Comparison of ENCODE assay signal across 18 cellular contexts in the genomic region with DNA sequence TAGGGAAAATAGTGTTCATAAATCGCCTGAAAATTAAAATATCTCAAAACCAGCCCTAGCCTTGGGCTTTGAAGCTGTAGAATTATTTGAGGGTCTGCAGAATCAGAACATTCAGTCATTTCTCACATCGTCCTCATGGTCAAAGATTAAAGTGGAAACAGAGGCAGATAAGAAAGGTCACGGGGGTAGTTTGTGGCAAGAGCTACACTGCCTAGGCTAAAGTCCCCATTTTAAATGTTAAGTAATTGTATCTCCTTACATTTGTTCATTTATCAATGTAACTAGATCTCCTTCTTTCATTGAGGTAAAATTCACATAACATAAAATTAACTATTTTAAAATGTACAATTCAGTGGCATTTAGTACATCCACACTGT.
"Had no signal": no experiment of that assay in that cellular context is flagged by ENCODE, and none has a peak within 500 bp of the region (broad histone marks: within the 10 kb centered on the region; RNA-seq: fewer than 3 reads in every experiment).

No MANE protein-coding gene starts in this region.

- H3K4me3 ChIP-seq: adrenal gland, cardiac muscle cell, spleen, testis had no signal

- H3K27me3 ChIP-seq: adrenal gland, spleen, testis had no signal

- H3K9me3 Mint-ChIP-seq: activated B cell treated with CpG ODN at 0.5 μM for 24 hours; activated CD4-positive, alpha-beta T cell treated with anti-CD3 and anti-CD28 coated beads, Interleukin-2, amount 10 ng/mL, durations not matched to agents 24 days and 14 days; activated naive CD4-positive, alpha-beta T cell treated with anti-CD3 and anti-CD28 coated beads, Interleukin-2, amount 50 U/mL, for 24 hours; nephron; stimulated activated naive CD8-positive, alpha-beta T cell treated with anti-CD3 and anti-CD28 coated beads, Interleukin-15, amount 100 ng/mL, for 72 hours had no signal

- H3K27ac Mint-ChIP-seq: activated B cell treated with CpG ODN at 0.5 μM for 24 hours; activated CD4-positive, alpha-beta T cell treated with anti-CD3 and anti-CD28 coated beads, Interleukin-2, amount 10 ng/mL, durations not matched to agents 24 days and 14 days; activated CD8-positive, alpha-beta T cell treated with anti-CD3 and anti-CD28 coated beads, Interleukin-2, amount 10 ng/mL, durations not matched to agents 7 days and 5 days; activated naive CD4-positive, alpha-beta T cell treated with anti-CD3 and anti-CD28 coated beads, Interleukin-2, amount 50 U/mL, for 24 hours; stimulated activated naive CD8-positive, alpha-beta T cell treated with anti-CD3 and anti-CD28 coated beads, Interleukin-15, amount 100 ng/mL, for 72 hours had no signal

- H3K36me3 ChIP-seq: adrenal gland, cardiac muscle cell, spleen had no signal

- H3K27me3 Mint-ChIP-seq: activated CD4-positive, alpha-beta T cell treated with anti-CD3 and anti-CD28 coated beads, Interleukin-2, amount 10 ng/mL, durations not matched to agents 24 days and 14 days had no signal

- ATAC-seq: activated CD8-positive, alpha-beta T cell treated with anti-CD3 and anti-CD28 coated beads, Interleukin-2, amount 10 ng/mL, durations not matched to agents 7 days and 5 days; esophagus mucosa; left ventricle myocardium superior; sciatic nerve; stimulated activated naive CD8-positive, alpha-beta T cell treated with anti-CD3 and anti-CD28 coated beads, Interleukin-15, amount 100 ng/mL, for 72 hours had no signal

- H3K9me3 ChIP-seq: adrenal gland, spleen, testis had no signal

- FAIRE-seq: endometrium had no signal

- H3K4me3 Mint-ChIP-seq: activated B cell treated with CpG ODN at 0.5 μM for 24 hours; activated CD4-positive, alpha-beta T cell treated with anti-CD3 and anti-CD28 coated beads, Interleukin-2, amount 10 ng/mL, durations not matched to agents 24 days and 14 days; activated CD8-positive, alpha-beta T cell treated with anti-CD3 and anti-CD28 coated beads, Interleukin-2, amount 10 ng/mL, durations not matched to agents 7 days and 5 days; activated naive CD4-positive, alpha-beta T cell treated with anti-CD3 and anti-CD28 coated beads, Interleukin-2, amount 50 U/mL, for 24 hours; nephron; stimulated activated naive CD8-positive, alpha-beta T cell treated with anti-CD3 and anti-CD28 coated beads, Interleukin-15, amount 100 ng/mL, for 72 hours had no signal

- H3K27ac ChIP-seq: adrenal gland, cardiac muscle cell, spleen, testis had no signal

- H3K4me1 Mint-ChIP-seq: activated B cell treated with CpG ODN at 0.5 μM for 24 hours; activated CD4-positive, alpha-beta T cell treated with anti-CD3 and anti-CD28 coated beads, Interleukin-2, amount 10 ng/mL, durations not matched to agents 24 days and 14 days; activated naive CD4-positive, alpha-beta T cell treated with anti-CD3 and anti-CD28 coated beads, Interleukin-2, amount 50 U/mL, for 24 hours; stimulated activated naive CD8-positive, alpha-beta T cell treated with anti-CD3 and anti-CD28 coated beads, Interleukin-15, amount 100 ng/mL, for 72 hours had no signal

- DNase-seq: activated B cell treated with CpG ODN at 0.5 μM for 24 hours; activated CD4-positive, alpha-beta T cell treated with anti-CD3 and anti-CD28 coated beads, Interleukin-2, amount 10 ng/mL, durations not matched to agents 24 days and 14 days; activated CD8-positive, alpha-beta memory T cell treated with anti-CD3 and anti-CD28 coated beads, Interleukin-2, amount 50 U/mL, for 4 hours; activated CD8-positive, alpha-beta T cell treated with anti-CD3 and anti-CD28 coated beads, Interleukin-2, amount 10 ng/mL, durations not matched to agents 7 days and 5 days; activated effector memory CD4-positive, alpha-beta T cell treated with anti-CD3 and anti-CD28 coated beads, Interleukin-2, amount 50 U/mL, for 16 hours; activated T-cell treated with anti-CD3 and anti-CD28 coated beads, Interleukin-2, amount 50 U/mL, for 48 hours; adrenal gland; left ventricle myocardium superior; spleen; stimulated activated naive CD8-positive, alpha-beta T cell treated with anti-CD3 and anti-CD28 coated beads, Interleukin-15, amount 100 ng/mL, for 72 hours; T-helper 2 cell; testis had no signal

- H3K36me3 Mint-ChIP-seq: activated naive CD4-positive, alpha-beta T cell treated with anti-CD3 and anti-CD28 coated beads, Interleukin-2, amount 50 U/mL, for 24 hours had no signal
